In genomic region chr3:126305427-126305826, GRCh38 we compare ENCODE assay signal across 21 cellular contexts. TPM values are rescaled to one million over a fixed set of nuclear protein-coding genes. Genes with fewer than 3 reads are reported as not detected.
"Had no signal": no experiment of that assay in that cellular context is flagged by ENCODE, and none has a peak within 500 bp of the region (broad histone marks: within the 10 kb centered on the region; RNA-seq: fewer than 3 reads in every experiment).

No MANE protein-coding gene starts in this region.

- H3K27me3 ChIP-seq: body of pancreas, hepatocyte, right atrium auricular region, tibial nerve, uterus had no signal

- H3K4me2 ChIP-seq: hepatocyte had no signal

- H3K79me2 ChIP-seq: hepatocyte had no signal

- H3K4me3 ChIP-seq: body of pancreas, hepatocyte, right atrium auricular region, skin epidermis, tibial nerve, uterus had no signal

- H3K27ac ChIP-seq: body of pancreas, hepatocyte, right atrium auricular region, skin epidermis, tibial nerve, uterus had no signal

- H3K4me1 ChIP-seq: body of pancreas, tibial nerve, uterus had no signal

- H3K36me3 ChIP-seq: right atrium auricular region, uterus had no signal

- H2AFZ ChIP-seq: hepatocyte had no signal

- DNase-seq: activated B cell treated with CpG ODN at 0.5 μM for 24 hours; activated CD4-positive, alpha-beta T cell treated with anti-CD3 and anti-CD28 coated beads for 48 hours; activated CD8-positive, alpha-beta T cell treated with anti-CD3 and anti-CD28 coated beads for 36 hours; activated effector memory CD4-positive, alpha-beta T cell treated with anti-CD3 and anti-CD28 coated beads, Interleukin-2, amount 50 U/mL, for 16 hours; activated T-cell treated with anti-CD3 and anti-CD28 coated beads, Interleukin-2, amount 50 U/mL, for 48 hours; amniotic stem cell; body of pancreas; effector memory CD4-positive, alpha-beta T cell; mesendoderm; nucleus accumbens; stimulated activated CD4-positive, alpha-beta T cell treated with anti-CD3 and anti-CD28 coated beads, Interleukin-4, amount 100 ng/mL, for 24 hours; stimulated activated naive CD4-positive, alpha-beta T cell treated with Interleukin-2 at 50 U/mL for 16 hours; substantia nigra; T-helper 2 cell; uterus had no signal

- H3K9me3 ChIP-seq: body of pancreas, uterus had no signal

- ATAC-seq: activated CD8-positive, alpha-beta T cell treated with anti-CD3 and anti-CD28 coated beads for 36 hours; activated naive CD4-positive, alpha-beta T cell treated with anti-CD3 and anti-CD28 coated beads, Interleukin-2, amount 50 U/mL, for 72 hours; body of pancreas had no signal

RNA-seq across cellular contexts. Expression of gene KLF15, which starts 51.8 kb away (rescaled TPM):
- total RNA-seq: epithelial cell of proximal tubule had no signal
